In the genomic region with DNA sequence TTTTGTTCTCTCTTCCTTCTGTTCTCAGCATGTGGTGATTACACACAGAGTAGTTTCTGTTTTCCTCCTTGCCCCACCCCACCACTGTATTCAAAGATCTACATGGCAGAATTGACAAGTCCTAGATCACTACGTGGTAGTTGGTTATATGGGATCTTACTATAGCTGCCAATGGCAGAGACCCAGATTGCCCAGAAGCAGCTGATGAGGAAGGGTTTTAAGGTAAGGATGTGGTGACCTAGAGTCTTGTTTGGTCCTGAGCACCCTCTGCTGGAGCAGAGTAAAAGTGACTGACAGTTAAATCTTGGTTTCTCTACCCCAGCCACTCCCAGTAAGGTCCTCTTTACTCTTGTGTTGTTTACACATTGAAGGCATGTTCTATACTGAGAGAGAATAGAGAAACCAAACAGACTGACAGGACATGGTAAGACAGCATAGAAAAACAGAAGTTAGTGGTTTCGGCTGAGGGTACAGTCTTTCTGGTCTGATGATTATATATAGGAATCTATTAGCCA, we compare ENCODE assay signal across 9 cellular contexts. TPM values are rescaled to one million over a fixed set of nuclear protein-coding genes. Genes with fewer than 3 reads are reported as not detected.
DNase-seq lines count a peak whose midpoint lies in the region; ATAC-seq, FAIRE-seq and TF ChIP-seq lines count a peak whose summit lies in the region.
"Had no signal": no experiment of that assay in that cellular context is flagged by ENCODE, and none has a peak within 500 bp of the region (broad histone marks: within the 10 kb centered on the region; RNA-seq: fewer than 3 reads in every experiment).

No MANE protein-coding gene starts in this region.

- peaks cover 0 to 5% (median 4%) of the 10 kb centered on the region in 4 donors for H3K4me1 Mint-ChIP-seq in CD4-positive, alpha-beta memory T cell
- no peaks in the 10 kb centered on the region for H3K4me1 Mint-ChIP-seq in activated CD8-positive, alpha-beta T cell treated with anti-CD3 and anti-CD28 coated beads for 36 hours (ENCODE audit: low read depth)
- H3K4me1 Mint-ChIP-seq in glutamatergic neuron (ENCODE audit: low read depth, unreplicated experiment) = peaks cover 10% of the 10 kb centered on the region

- no peaks in the 10 kb centered on the region for H3K27me3 ChIP-seq in CD4-positive, alpha-beta memory T cell (ENCODE audit: insufficient read depth, low read length)
- H3K27me3 ChIP-seq in smooth muscle cell (ENCODE audit: low read depth) = no peaks in the 10 kb centered on the region

- CTCF ChIA-PET in CD4-positive, alpha-beta memory T cell (lab: Charles Lee; ENCODE audit: partially characterized antibody) = interaction anchor here (1.0 to 4.0 kb wide), 9 partner anchors 8 to 372 kb away, joined by 3 to 29 read pairs (median 9); a partner anchor contains a TSS
- CTCF ChIA-PET in activated CD8-positive, alpha-beta T cell treated with anti-CD3 and anti-CD28 coated beads for 36 hours (lab: Charles Lee) = interaction anchor here (0.7 to 3.6 kb wide), 16 partner anchors 9 to 449 kb away, joined by 3 to 29 read pairs (median 4); a partner anchor contains a TSS

- H3K4me1 ChIP-seq in CD4-positive, alpha-beta memory T cell (ENCODE audit: insufficient read depth, low read length) = no peaks in the 10 kb centered on the region
- H3K4me1 ChIP-seq in smooth muscle cell (ENCODE audit: low read depth) = peaks cover 11% of the 10 kb centered on the region

- peaks cover 54 to 65% of the 10 kb centered on the region in 2 donors for H3K36me3 Mint-ChIP-seq in CD4-positive, alpha-beta memory T cell
- peaks cover 34% of the 10 kb centered on the region for H3K36me3 Mint-ChIP-seq in activated CD8-positive, alpha-beta T cell treated with anti-CD3 and anti-CD28 coated beads for 36 hours (ENCODE audit: low read depth)
- no peaks in the 10 kb centered on the region for H3K36me3 Mint-ChIP-seq in glutamatergic neuron (ENCODE audit: unreplicated experiment)

- peak; percentile 60 for TF ChIP-seq CTCF in activated CD8-positive, alpha-beta T cell treated with anti-CD3 and anti-CD28 coated beads for 36 hours (IDR thresholded peaks at IDR 0.05)
- TF ChIP-seq CTCF in glutamatergic neuron (IDR thresholded peaks at IDR 0.05; ENCODE audit: partially characterized antibody, unreplicated experiment) (peak; percentile 49), smooth muscle cell (IDR thresholded peaks at IDR 0.05; ENCODE audit: borderline replicate concordance, insufficient read depth, poor library complexity, severe bottlenecking) (peak; percentile 52)

- H3F3A ChIP-seq in smooth muscle cell (ENCODE audit: low read depth) = peaks cover 12% of the 10 kb centered on the region

- H3K4me3 ChIP-seq in CD4-positive, alpha-beta memory T cell (ENCODE audit: low read length in 2 of 2) = no peak overlapping the region
- no peak overlapping the region for H3K4me3 ChIP-seq in smooth muscle cell

- H3K27ac ChIP-seq in CD4-positive, alpha-beta memory T cell (ENCODE audit: low read depth, low read length) = no peak overlapping the region
- peak overlapping the region; percentile 76 for H3K27ac ChIP-seq in smooth muscle cell (ENCODE audit: low read depth)

- POLR2A ChIA-PET in CD4-positive, alpha-beta memory T cell (lab: Charles Lee; ENCODE audit: partially characterized antibody) = interaction anchor here (1.6 kb wide), 1 partner anchor 27 kb away, joined by 5 read pairs; a partner anchor contains a TSS
- POLR2A ChIA-PET in activated CD8-positive, alpha-beta T cell treated with anti-CD3 and anti-CD28 coated beads for 36 hours (lab: Charles Lee) = interaction anchor here (1.3 to 2.2 kb wide), 2 partner anchors 23 to 27 kb away, joined by 3 to 16 read pairs; a partner anchor contains a TSS

- no peak overlapping the region for H2AFZ ChIP-seq in smooth muscle cell (ENCODE audit: low read depth)

- DNase-seq in CD4-positive, alpha-beta memory T cell = peak in 4 of 5 donors; percentile 26 to 44 (median 40)
- DNase-seq in GM18507 (ENCODE audit: extremely low spot score, insufficient read length, low read depth) = peak; percentile 51
- DNase-seq in NAMALWA (ENCODE audit: low spot score) = peak; percentile 93
- peak; percentile 40 for DNase-seq in activated CD8-positive, alpha-beta T cell treated with anti-CD3 and anti-CD28 coated beads for 36 hours
- no peak for DNase-seq in glutamatergic neuron
- DNase-seq in smooth muscle cell (lab: John Stamatoyannopoulos, UW; ENCODE audit: unreplicated experiment) = no peak
- DNase-seq in NCI-H774 (lab: John Stamatoyannopoulos, UW) = no peak

- peak overlapping the region; percentile 36 for H3K9ac ChIP-seq in smooth muscle cell (ENCODE audit: low read depth)

- no peak overlapping the region for H3K4me2 ChIP-seq in smooth muscle cell

- H3K36me3 ChIP-seq in CD4-positive, alpha-beta memory T cell (ENCODE audit: insufficient read depth, low read length) = peaks cover 56% of the 10 kb centered on the region
- peaks cover 28% of the 10 kb centered on the region for H3K36me3 ChIP-seq in smooth muscle cell (ENCODE audit: low read depth)

- intact Hi-C loops in CD4-positive, alpha-beta memory T cell (cut with micrococcal nuclease) = loop anchor here (1.0 kb wide), 1 partner anchor 368 kb away; no protein-coding TSS in a partner anchor
- intact Hi-C loops in activated CD8-positive, alpha-beta T cell treated with anti-CD3 and anti-CD28 coated beads for 36 hours (cut with micrococcal nuclease) = no loop called here

- FAIRE-seq in GM18507 (lab: Jason Lieb, UNC) = peak; percentile 97

- no peaks in the 10 kb centered on the region for H3K27me3 Mint-ChIP-seq in CD4-positive, alpha-beta memory T cell
- H3K27me3 Mint-ChIP-seq in activated CD8-positive, alpha-beta T cell treated with anti-CD3 and anti-CD28 coated beads for 36 hours = no peaks in the 10 kb centered on the region
- no peaks in the 10 kb centered on the region for H3K27me3 Mint-ChIP-seq in glutamatergic neuron (ENCODE audit: unreplicated experiment)
- H3K27me3 Mint-ChIP-seq: activated naive CD8-positive, alpha-beta T cell had no signal

- peak overlapping the region in 5 of 7 donors; percentile 19 to 91 (median 36) for H3K27ac Mint-ChIP-seq in CD4-positive, alpha-beta memory T cell
- H3K27ac Mint-ChIP-seq in activated CD8-positive, alpha-beta T cell treated with anti-CD3 and anti-CD28 coated beads for 36 hours = no peak overlapping the region
- no peak overlapping the region for H3K27ac Mint-ChIP-seq in glutamatergic neuron (ENCODE audit: unreplicated experiment)
- H3K27ac Mint-ChIP-seq: activated naive CD8-positive, alpha-beta T cell had no signal

- peaks cover 39% of the 10 kb centered on the region for H3K79me2 ChIP-seq in smooth muscle cell (ENCODE audit: low read depth)

- H3K9me3 Mint-ChIP-seq in CD4-positive, alpha-beta memory T cell = no peaks in the 10 kb centered on the region
- no peaks in the 10 kb centered on the region for H3K9me3 Mint-ChIP-seq in activated CD8-positive, alpha-beta T cell treated with anti-CD3 and anti-CD28 coated beads for 36 hours
- no peaks in the 10 kb centered on the region for H3K9me3 Mint-ChIP-seq in glutamatergic neuron (ENCODE audit: unreplicated experiment)

- peaks cover 30% of the 10 kb centered on the region for H4K20me1 ChIP-seq in smooth muscle cell (ENCODE audit: low read depth)

- whole genome bisulfite sequencing in smooth muscle cell (ENCODE audit: low lambda C conversion rate) = 48% methylated on average over 2 of the region's 2 CpGs

- peak; percentile 97 for ATAC-seq in HG02798 (IDR thresholded peaks at IDR 0.05; ENCODE audit: poor library complexity, unreplicated experiment)
- peak; percentile 92 for ATAC-seq in activated CD8-positive, alpha-beta T cell treated with anti-CD3 and anti-CD28 coated beads for 36 hours

- H3K4me3 Mint-ChIP-seq in CD4-positive, alpha-beta memory T cell = no peak overlapping the region
- no peak overlapping the region for H3K4me3 Mint-ChIP-seq in activated CD8-positive, alpha-beta T cell treated with anti-CD3 and anti-CD28 coated beads for 36 hours
- no peak overlapping the region for H3K4me3 Mint-ChIP-seq in glutamatergic neuron (ENCODE audit: unreplicated experiment)
- H3K4me3 Mint-ChIP-seq: activated naive CD8-positive, alpha-beta T cell had no signal

- H3K9me3 ChIP-seq in CD4-positive, alpha-beta memory T cell (ENCODE audit: control insufficient read depth in 1 of 2, low read length in 2 of 2) = no peaks in the 10 kb centered on the region
- H3K9me3 ChIP-seq in smooth muscle cell (replicated peaks; ENCODE audit: low read depth) = no peaks in the 10 kb centered on the region

RNA-seq across cellular contexts. Expression of a gene that starts 22.8 kb away (rescaled TPM):
- 10 to 100 TPM; 73.3 TPM for total RNA-seq in CD4-positive, alpha-beta memory T cell
- 10 to 100 TPM; 16.5 to 30.2 TPM for polyA plus RNA-seq in CD4-positive, alpha-beta memory T cell
- total RNA-seq in activated CD8-positive, alpha-beta T cell treated with anti-CD3 and anti-CD28 coated beads for 36 hours = 10 to 100 TPM; 24.6 to 24.8 TPM
- total RNA-seq in glutamatergic neuron (ENCODE audit: unreplicated experiment) (90.2 TPM), smooth muscle cell (26.2 and 31.2 TPM in 2 replicates)
- 22.5 and 26.0 TPM in 2 replicates for polyA plus RNA-seq in smooth muscle cell

RNA-seq across cellular contexts. Expression of a gene that starts 27.0 kb away (rescaled TPM):
- total RNA-seq in CD4-positive, alpha-beta memory T cell = 10 to 100 TPM; 44.2 to 45.1 TPM
- polyA plus RNA-seq in CD4-positive, alpha-beta memory T cell = 10 to 100 TPM; 41.7 to 54.9 TPM
- total RNA-seq in activated CD8-positive, alpha-beta T cell treated with anti-CD3 and anti-CD28 coated beads for 36 hours = 10 to 100 TPM; 77.8 to 79.1 TPM
- total RNA-seq in glutamatergic neuron (ENCODE audit: unreplicated experiment) (73.8 TPM), smooth muscle cell (77.3 and 79.5 TPM in 2 replicates)
- polyA plus RNA-seq in smooth muscle cell = 115 and 144 TPM in 2 replicates

RNA-seq across cellular contexts. Expression of a gene that starts 58.9 kb away (rescaled TPM):
- not detected for total RNA-seq in CD4-positive, alpha-beta memory T cell
- polyA plus RNA-seq in CD4-positive, alpha-beta memory T cell = not detected
- total RNA-seq in activated CD8-positive, alpha-beta T cell treated with anti-CD3 and anti-CD28 coated beads for 36 hours = not detected
- total RNA-seq in glutamatergic neuron (ENCODE audit: unreplicated experiment) (not detected), smooth muscle cell (not detected in 2 replicates)
- polyA plus RNA-seq in smooth muscle cell = not detected in 2 replicates

Comparison
In these comparisons a context has a peak if more than half of its experiments do, and no peak if none do; other contexts are left out.
1. DNase-seq: peak in CD4-positive, alpha-beta memory T cell (4 of 5), GM18507 (single experiment), NAMALWA (single experiment) and activated CD8-positive, alpha-beta T cell treated with anti-CD3 and anti-CD28 coated beads for 36 hours (single experiment); none in glutamatergic neuron (single experiment), smooth muscle cell (single experiment) and NCI-H774 (single experiment).
2. H3K27ac Mint-ChIP-seq: peak in CD4-positive, alpha-beta memory T cell (5 of 7); none in activated CD8-positive, alpha-beta T cell treated with anti-CD3 and anti-CD28 coated beads for 36 hours (single experiment) and glutamatergic neuron (single experiment).
3. Peak in every context shown above with its lines, with median percentiles within 50 percentile points of each other: CTCF ChIP-seq.